In genomic region chr10:119705434-119705831, GRCh38 we compare ENCODE assay signal across 10 cellular contexts. TPM values are rescaled to one million over a fixed set of nuclear protein-coding genes. Genes with fewer than 3 reads are reported as not detected.
A peak's percentile ranks its signal among the peaks of the same experiment; 100 is the strongest.
DNase-seq lines count a peak whose midpoint lies in the region; ATAC-seq and TF ChIP-seq lines count a peak whose summit lies in the region.
"Had no signal": no experiment of that assay in that cellular context is flagged by ENCODE, and none has a peak within 500 bp of the region (broad histone marks: within the 10 kb centered on the region; RNA-seq: fewer than 3 reads in every experiment).

No MANE protein-coding gene starts in this region.

- H3K36me3 ChIP-seq in body of pancreas (replicated peaks in 1 of 2; ENCODE audit: insufficient read depth in 1 of 2, low read depth in 2 of 2) (no peaks in the 10 kb centered on the region), aorta (ENCODE audit: control insufficient read depth in 1 of 2, insufficient read depth in 2 of 2, low read length in 1 of 2) (no peaks in the 10 kb centered on the region)
- H3K36me3 ChIP-seq: neutrophil had no signal

- no peaks in the 10 kb centered on the region for H3K27me3 Mint-ChIP-seq in activated naive CD8-positive, alpha-beta T cell treated with anti-CD3 and anti-CD28 coated beads for 36 hours

- intact Hi-C loops in body of pancreas (cut with DNase I) (no loop called here), aorta (cut with DNase I) (no loop called here)

- no peaks in the 10 kb centered on the region for H3K4me1 ChIP-seq in body of pancreas
- H3K4me1 ChIP-seq in aorta (ENCODE audit: control insufficient read depth in 1 of 2, insufficient read depth in 2 of 2, low read length in 2 of 2): no peaks in the 10 kb centered on the region

- H3K27ac Mint-ChIP-seq in activated naive CD8-positive, alpha-beta T cell treated with anti-CD3 and anti-CD28 coated beads for 36 hours: peak overlapping the region; percentile 98

- TF ChIP-seq CTCF in body of pancreas (IDR thresholded peaks at IDR 0.05): no peak

- peak; percentile 52 for ATAC-seq in GM18511 (IDR thresholded peaks at IDR 0.05; ENCODE audit: unreplicated experiment)
- ATAC-seq in GM21390 (IDR thresholded peaks at IDR 0.05; ENCODE audit: unreplicated experiment): peak; percentile 44
- ATAC-seq in HG03378 (IDR thresholded peaks at IDR 0.05; ENCODE audit: unreplicated experiment): peak; percentile 47
- ATAC-seq in body of pancreas: no peak
- no peak for ATAC-seq in aorta (ENCODE audit: low FRiP score)

- peak overlapping the region; percentile 50 for H3K4me3 Mint-ChIP-seq in activated naive CD8-positive, alpha-beta T cell treated with anti-CD3 and anti-CD28 coated beads for 36 hours

- 78 to 87% methylated on average over 3 of the region's 3 CpGs for WGBS in body of pancreas, 2 donors
- 62 to 66% methylated on average over 3 of the region's 3 CpGs for WGBS in aorta, 2 donors

- DNase-seq in activated naive CD8-positive, alpha-beta T cell treated with anti-CD3 and anti-CD28 coated beads for 36 hours: no peak
- DNase-seq in NCI-H524 (lab: John Stamatoyannopoulos, UW) (no peak), body of pancreas (no peak), aorta (no peak), caudate nucleus (lab: John Stamatoyannopoulos, UW) (no peak)
- DNase-seq: head of caudate nucleus had no signal

- H3K9me3 ChIP-seq in body of pancreas (no peaks in the 10 kb centered on the region), aorta (ENCODE audit: control insufficient read depth, low read length) (no peaks in the 10 kb centered on the region)
- H3K9me3 ChIP-seq: neutrophil had no signal

- peaks cover 57% of the 10 kb centered on the region for H3K36me3 Mint-ChIP-seq in activated naive CD8-positive, alpha-beta T cell treated with anti-CD3 and anti-CD28 coated beads for 36 hours

- peaks cover 51% of the 10 kb centered on the region for H3K9me3 Mint-ChIP-seq in activated naive CD8-positive, alpha-beta T cell treated with anti-CD3 and anti-CD28 coated beads for 36 hours

- H3K4me3 ChIP-seq in body of pancreas (no peak overlapping the region), aorta (ENCODE audit: low read length in 2 of 2) (no peak overlapping the region)

- H3K27me3 ChIP-seq in body of pancreas (no peaks in the 10 kb centered on the region), aorta (ENCODE audit: control insufficient read depth in 1 of 2, insufficient read depth in 2 of 2, low read length in 1 of 2) (peaks cover 0 to 2% of the 10 kb centered on the region in 2 donors)

- TF ChIP-seq POLR2A in body of pancreas (IDR thresholded peaks at IDR 0.05): no peak

- H3K4me1 Mint-ChIP-seq in activated naive CD8-positive, alpha-beta T cell treated with anti-CD3 and anti-CD28 coated beads for 36 hours: peaks cover 66% of the 10 kb centered on the region

- no peak overlapping the region for H3K27ac ChIP-seq in body of pancreas
- H3K27ac ChIP-seq in aorta (ENCODE audit: low read depth in 1 of 2, low read length in 2 of 2): no peak overlapping the region
- no peak overlapping the region for H3K27ac ChIP-seq in caudate nucleus (ENCODE audit: low read depth, low read length)
- H3K27ac ChIP-seq: neutrophil had no signal

RNA-seq across cellular contexts. Expression of gene INPP5F, which starts 20.4 kb away (rescaled TPM):
- 10 to 100 TPM; 19.1 to 20.2 TPM for total RNA-seq in activated naive CD8-positive, alpha-beta T cell treated with anti-CD3 and anti-CD28 coated beads for 36 hours
- total RNA-seq in body of pancreas: 1 to 10 TPM; 3.6 to 7.8 TPM
- total RNA-seq in aorta: 10 to 100 TPM; 23.1 to 23.9 TPM
- 10 to 100 TPM in 1 of 2 donors, 1 to 10 TPM in 1; 6.9 to 13.4 TPM for polyA plus RNA-seq in aorta

RNA-seq across cellular contexts. Expression of gene BAG3, which starts 54.3 kb away (rescaled TPM):
- 10 to 100 TPM; 15.3 to 17.5 TPM for total RNA-seq in activated naive CD8-positive, alpha-beta T cell treated with anti-CD3 and anti-CD28 coated beads for 36 hours
- total RNA-seq in body of pancreas (10 to 100 TPM; 11.9 to 17.5 TPM), aorta (10 to 100 TPM; 65.8 to 85.1 TPM)
- 10 to 100 TPM; 16.3 to 26.5 TPM for polyA plus RNA-seq in aorta

Comparison
In these comparisons a context has a peak if more than half of its experiments do, and no peak if none do; other contexts are left out.
1. ATAC-seq: peak in GM18511 (single experiment), GM21390 (single experiment) and HG03378 (single experiment); none in body of pancreas (single experiment) and aorta (single experiment).